In the genomic region with DNA sequence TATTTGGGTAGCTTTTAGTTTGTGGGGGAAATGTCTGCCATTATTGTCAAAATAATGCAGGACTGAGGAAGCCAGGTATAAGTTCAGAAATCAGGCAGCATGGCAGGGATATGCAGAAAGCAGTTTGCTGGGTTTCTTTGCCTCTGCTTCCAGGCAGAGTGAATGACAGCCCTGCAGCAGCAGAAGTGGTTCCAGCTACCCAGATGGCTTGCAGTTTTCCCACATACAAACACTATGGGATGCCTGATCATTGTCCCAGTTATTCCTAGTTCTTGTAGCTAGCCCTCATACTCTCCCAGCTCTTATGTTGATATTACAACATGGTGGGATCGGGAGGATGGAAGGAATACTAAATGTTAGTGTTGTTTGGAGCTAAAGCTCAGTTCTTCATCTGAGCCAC, we compare ENCODE assay signal across 1 cellular context.
TF ChIP-seq lines count a peak whose summit lies in the region.

No MANE protein-coding gene starts in this region.

TF ChIP-seq in HepG2, 621 proteins besides CTCF, POLR2A, EP300 and RAD21:
- TF ChIP-seq, protein P1, sequence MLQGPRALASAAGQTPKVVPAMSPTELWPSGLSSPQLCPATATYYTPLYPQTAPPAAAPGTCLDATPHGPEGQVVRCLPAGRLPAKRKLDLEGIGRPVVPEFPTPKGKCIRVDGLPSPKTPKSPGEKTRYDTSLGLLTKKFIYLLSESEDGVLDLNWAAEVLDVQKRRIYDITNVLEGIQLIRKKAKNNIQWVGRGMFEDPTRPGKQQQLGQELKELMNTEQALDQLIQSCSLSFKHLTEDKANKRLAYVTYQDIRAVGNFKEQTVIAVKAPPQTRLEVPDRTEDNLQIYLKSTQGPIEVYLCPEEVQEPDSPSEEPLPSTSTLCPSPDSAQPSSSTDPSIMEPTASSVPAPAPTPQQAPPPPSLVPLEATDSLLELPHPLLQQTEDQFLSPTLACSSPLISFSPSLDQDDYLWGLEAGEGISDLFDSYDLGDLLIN (CRISPR knock-in tag; IDR thresholded peaks at IDR 0.05; ENCODE audit: borderline replicate concordance), result no peak
- TF ChIP-seq, protein P2, sequence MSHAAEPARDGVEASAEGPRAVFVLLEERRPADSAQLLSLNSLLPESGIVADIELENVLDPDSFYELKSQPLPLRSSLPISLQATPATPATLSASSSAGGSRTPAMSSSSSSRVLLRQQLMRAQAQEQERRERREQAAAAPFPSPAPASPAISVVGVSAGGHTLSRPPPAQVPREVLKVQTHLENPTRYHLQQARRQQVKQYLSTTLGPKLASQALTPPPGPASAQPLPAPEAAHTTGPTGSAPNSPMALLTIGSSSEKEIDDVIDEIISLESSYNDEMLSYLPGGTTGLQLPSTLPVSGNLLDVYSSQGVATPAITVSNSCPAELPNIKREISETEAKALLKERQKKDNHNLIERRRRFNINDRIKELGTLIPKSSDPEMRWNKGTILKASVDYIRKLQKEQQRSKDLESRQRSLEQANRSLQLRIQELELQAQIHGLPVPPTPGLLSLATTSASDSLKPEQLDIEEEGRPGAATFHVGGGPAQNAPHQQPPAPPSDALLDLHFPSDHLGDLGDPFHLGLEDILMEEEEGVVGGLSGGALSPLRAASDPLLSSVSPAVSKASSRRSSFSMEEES (CRISPR knock-in tag; IDR thresholded peaks at IDR 0.05), result 0 out of 2 replicates have a peak, but pooled peaks have one; percentile 2
